8 cellular contexts compared by ENCODE assay signal in the genomic region with DNA sequence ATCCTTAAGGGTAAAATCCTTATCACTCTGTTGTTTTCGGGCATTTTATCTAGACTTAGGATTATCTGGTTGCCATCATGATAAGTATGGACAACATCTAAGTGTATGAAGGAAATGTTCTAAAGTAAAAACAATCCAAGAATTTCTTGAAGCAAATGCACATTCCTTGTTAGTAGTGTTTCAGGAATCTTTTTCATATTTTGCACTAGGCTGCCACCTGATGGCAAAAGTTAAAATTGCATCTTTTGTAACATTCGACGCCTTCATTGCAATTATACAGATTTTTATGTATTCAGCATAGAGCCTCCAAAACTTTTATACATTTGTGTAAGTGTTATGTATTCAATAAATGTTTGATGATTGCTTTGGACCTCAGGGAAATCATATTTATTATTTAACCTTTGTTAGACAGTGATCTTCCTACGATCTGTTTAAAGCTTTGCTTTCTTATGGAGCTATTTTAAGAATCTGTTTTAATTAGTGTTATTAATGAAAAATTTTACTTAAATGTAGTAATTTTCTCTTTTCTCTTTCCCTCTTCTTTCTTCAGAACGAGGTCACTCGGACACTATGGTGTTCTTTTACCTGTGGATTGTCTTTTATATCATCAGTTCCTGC. TPM values are rescaled to one million over a fixed set of nuclear protein-coding genes. Genes with fewer than 3 reads are reported as not detected.
A peak's percentile ranks its signal among the peaks of the same experiment; 100 is the strongest.
DNase-seq lines count a peak whose midpoint lies in the region; ATAC-seq and TF ChIP-seq lines count a peak whose summit lies in the region.

No MANE protein-coding gene starts in this region.

- no peaks in the 10 kb centered on the region for H3K4me1 Mint-ChIP-seq in CD8-positive, alpha-beta memory T cell
- H3K4me1 Mint-ChIP-seq in brain, result peaks cover 45% of the 10 kb centered on the region

- POLR2A ChIA-PET in CD8-positive, alpha-beta memory T cell (lab: Charles Lee), result interaction anchor here (0.9 to 1.0 kb wide), 2 partner anchors 232 to 347 kb away, joined by 3 read pairs; no protein-coding TSS in a partner anchor

- no peak overlapping the region for H3K27ac Mint-ChIP-seq in CD8-positive, alpha-beta memory T cell
- H3K27ac Mint-ChIP-seq in brain, result peak overlapping the region; percentile 36 to 75 (median 58)

- no peak for TF ChIP-seq POLR2A in transverse colon (IDR thresholded peaks at IDR 0.05)

- CTCF ChIA-PET in CD8-positive, alpha-beta memory T cell (lab: Charles Lee), result interaction anchor here (0.9 to 4.8 kb wide), 15 partner anchors 10 to 361 kb away, joined by 3 to 78 read pairs (median 3); partner anchors contain the start of gene ACBD6

- ATAC-seq in GM19023 (IDR thresholded peaks at IDR 0.05; ENCODE audit: unreplicated experiment), result no peak

- no peak overlapping the region for H3K27ac ChIP-seq in CD8-positive, alpha-beta memory T cell (ENCODE audit: low read depth, low read length)
- no peak overlapping the region for H3K27ac ChIP-seq in GM23248
- no peak overlapping the region for H3K27ac ChIP-seq in transverse colon

- TF ChIP-seq CTCF in brain (conservative IDR thresholded peaks at IDR 0.05) (peak; percentile 92), transverse colon (IDR thresholded peaks at IDR 0.05) (peak; percentile 62 to 78 (median 73))

- no peaks in the 10 kb centered on the region for H3K9me3 Mint-ChIP-seq in CD8-positive, alpha-beta memory T cell
- peaks cover 0 to 2% (median 0%) of the 10 kb centered on the region in 5 experiments for H3K9me3 Mint-ChIP-seq in brain

- no peaks in the 10 kb centered on the region for H3K9me2 ChIP-seq in GM23248 (ENCODE audit: insufficient read depth)

- H3K79me2 ChIP-seq in GM23248 (ENCODE audit: insufficient read depth), result no peaks in the 10 kb centered on the region

- in situ Hi-C loops in GM23248 (cut with MboI), result loop anchor here (5.0 to 10.0 kb wide), 2 partner anchors 238 to 351 kb away; no protein-coding TSS in a partner anchor
- in situ Hi-C loops in transverse colon (cut with MboI; ENCODE audit: low pct_ligation_motif_present in 1 of 4, low pct_unique_long_range_greater_than_20kb in 1 of 4, low sequenced_read_pairs in 3 of 4), result loop anchor here in 3 of 4 donors (10.0 to 25.0 kb wide), 2 partner anchors 226 to 328 kb away; partner anchors contain the start of gene XPR1 (in 2 of the 3)

- intact Hi-C loops in transverse colon (cut with DNase I; ENCODE audit: low total_unique reads), result loop anchor here (5.0 kb wide), 2 partner anchors 331 to 346 kb away; no protein-coding TSS in a partner anchor

- peak overlapping the region; percentile 49 for H2AFZ ChIP-seq in GM23248

- H3F3A ChIP-seq in GM23248 (ENCODE audit: insufficient read depth), result no peaks in the 10 kb centered on the region

- H3K4me3 ChIP-seq in CD8-positive, alpha-beta memory T cell (ENCODE audit: low read length), result no peak overlapping the region
- H3K4me3 ChIP-seq in GM23248, result no peak overlapping the region
- no peak overlapping the region for H3K4me3 ChIP-seq in transverse colon

- H3K4me2 ChIP-seq in GM23248 (ENCODE audit: unreplicated experiment), result peak overlapping the region; percentile 19

- no peak overlapping the region for H3K4me3 Mint-ChIP-seq in CD8-positive, alpha-beta memory T cell
- no peak overlapping the region for H3K4me3 Mint-ChIP-seq in brain

- 15 to 19% methylated on average over 6 of the region's 6 CpGs for WGBS in GM23248 (ENCODE audit: low coverage in 1 of 2, low lambda C conversion rate in 2 of 2, missing lambda C conversion rate in 2 of 2), 2 experiments
- WGBS in transverse colon (ENCODE audit: low coverage in 1 of 2), 2 donors, result 26 to 37% methylated on average over 6 of the region's 6 CpGs

- no peak overlapping the region for H3K9ac ChIP-seq in GM23248

- H3K27me3 Mint-ChIP-seq in CD8-positive, alpha-beta memory T cell, result no peaks in the 10 kb centered on the region
- H3K27me3 Mint-ChIP-seq in brain, result no peaks in the 10 kb centered on the region

- H3K36me3 ChIP-seq in CD8-positive, alpha-beta memory T cell (ENCODE audit: insufficient read depth, low read length), result no peaks in the 10 kb centered on the region
- H3K36me3 ChIP-seq in GM23248 (ENCODE audit: low read depth) (no peaks in the 10 kb centered on the region), transverse colon (peaks cover 0 to 5% (median 0%) of the 10 kb centered on the region in 4 donors)

- H3K9me3 ChIP-seq in CD8-positive, alpha-beta memory T cell (ENCODE audit: low read length), result no peaks in the 10 kb centered on the region
- no peaks in the 10 kb centered on the region for H3K9me3 ChIP-seq in GM23248 (ENCODE audit: low read depth)
- H3K9me3 ChIP-seq in transverse colon, result no peaks in the 10 kb centered on the region

- no peaks in the 10 kb centered on the region for H4K20me1 ChIP-seq in GM23248 (ENCODE audit: insufficient read depth)

- no peak for TF ChIP-seq EP300 in transverse colon (IDR thresholded peaks at IDR 0.05; ENCODE audit: low read depth)

- peak in 3 of 5 donors; percentile 3 to 19 (median 16) for DNase-seq in CD8-positive, alpha-beta memory T cell
- DNase-seq in GM23248 (peak; percentile 62), NCI-H345 treated with DMSO at 0.1 percent for 48 hours (lab: John Stamatoyannopoulos, UW; ENCODE audit: unreplicated experiment) (peak; percentile 49), kidney glomerular epithelial cell (lab: John Stamatoyannopoulos, UW) (peak; percentile 49), transverse colon (peak; percentile 11), HuH-7.5 (ENCODE audit: low spot score) (no peak)

- H3K4me1 ChIP-seq in CD8-positive, alpha-beta memory T cell (ENCODE audit: insufficient read depth, low read length), result no peaks in the 10 kb centered on the region
- H3K4me1 ChIP-seq in GM23248 (ENCODE audit: insufficient read depth) (peaks cover 5% of the 10 kb centered on the region), transverse colon (no peaks in the 10 kb centered on the region)

- peaks cover 4 to 17% (median 8%) of the 10 kb centered on the region in 3 donors for H3K36me3 Mint-ChIP-seq in CD8-positive, alpha-beta memory T cell
- H3K36me3 Mint-ChIP-seq in brain, result peaks cover 23% of the 10 kb centered on the region

- no peaks in the 10 kb centered on the region for H3K27me3 ChIP-seq in CD8-positive, alpha-beta memory T cell (ENCODE audit: insufficient read depth, low read length, poor library complexity, severe bottlenecking)
- H3K27me3 ChIP-seq in GM23248 (replicated peaks; ENCODE audit: insufficient read depth) (no peaks in the 10 kb centered on the region), transverse colon (no peaks in the 10 kb centered on the region)

RNA-seq across cellular contexts. Expression of gene KIAA1614, which starts 49.4 kb away (rescaled TPM):
- under 1 TPM; 0.22 to 0.49 TPM for total RNA-seq in CD8-positive, alpha-beta memory T cell
- polyA plus RNA-seq in CD8-positive, alpha-beta memory T cell, result 0.10 TPM
- 8.6 and 11.7 TPM in 2 replicates for total RNA-seq in GM23248 (2014; rRNA removed; shearing (Covaris generic))
- polyA plus RNA-seq in GM23248 (2016; fragmentation: Nextera tagmentation; extraction: Ambion mirVana), result 1.3 and 2.7 TPM in 2 replicates
- 8.3 TPM for polyA plus RNA-seq in brain (ENCODE audit: insufficient read depth, low read depth, low replicate concordance)
- 1 to 10 TPM; 2.3 to 9.4 (median 2.8) TPM for total RNA-seq in transverse colon

Comparison
In these comparisons a context has a peak if more than half of its experiments do, and no peak if none do; other contexts are left out.
1. H3K27ac Mint-ChIP-seq: peak in brain (5 of 5); none in CD8-positive, alpha-beta memory T cell (0 of 8).